Comparison of ENCODE assay signal across 9 cellular contexts in the genomic region with DNA sequence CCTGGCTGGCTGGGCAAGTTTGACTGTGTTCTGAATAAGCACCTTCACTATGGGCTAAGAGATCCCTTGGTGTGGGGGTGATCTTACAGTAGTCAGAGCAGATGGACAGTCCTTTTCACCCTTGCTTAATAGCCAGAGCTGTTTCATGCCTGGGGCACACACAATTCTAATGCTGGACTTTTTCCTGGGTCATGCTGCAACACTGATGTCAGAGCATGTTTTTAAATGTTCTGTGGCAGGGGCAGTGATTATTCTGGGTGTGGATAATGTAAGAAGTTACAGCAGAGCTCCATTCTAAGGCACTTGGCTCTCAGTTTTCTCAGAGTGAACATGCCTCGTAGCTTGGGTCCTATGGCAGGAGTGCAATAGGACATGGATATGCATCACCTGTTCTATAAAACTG. TPM values are rescaled to one million over a fixed set of nuclear protein-coding genes. Genes with fewer than 3 reads are reported as not detected.
A peak's percentile ranks its signal among the peaks of the same experiment; 100 is the strongest.
DNase-seq lines count a peak whose midpoint lies in the region; ATAC-seq and TF ChIP-seq lines count a peak whose summit lies in the region.
"Had no signal": no experiment of that assay in that cellular context is flagged by ENCODE, and none has a peak within 500 bp of the region (broad histone marks: within the 10 kb centered on the region; RNA-seq: fewer than 3 reads in every experiment).

No MANE protein-coding gene starts in this region.

- H4K91ac ChIP-seq in trophoblast cell (ENCODE audit: low read depth, low read length), result no peak overlapping the region

- TF ChIP-seq CTCF in DOHH2 (IDR thresholded peaks at IDR 0.05; ENCODE audit: low read depth, low read length, poor library complexity, severe bottlenecking) (no peak), PC-3 (conservative IDR thresholded peaks at IDR 0.05; ENCODE audit: low read depth, low read length) (no peak), endodermal cell (conservative IDR thresholded peaks at IDR 0.05) (no peak)

- H2BK120ac ChIP-seq in trophoblast cell (ENCODE audit: insufficient read depth, low read length, poor library complexity), result no peak overlapping the region

- peaks cover 81% of the 10 kb centered on the region for H3F3A ChIP-seq in DOHH2 (ENCODE audit: control insufficient read depth, insufficient read depth)
- peaks cover 37% of the 10 kb centered on the region for H3F3A ChIP-seq in PC-3 (ENCODE audit: low read length, unreplicated experiment)

- H3K23ac ChIP-seq in trophoblast cell (ENCODE audit: low read length), result no peak overlapping the region

- H3K4me3 ChIP-seq in DOHH2 (ENCODE audit: low read length) (peak overlapping the region; percentile 91; the same call in 1 of the 2 replicates), PC-3 (ENCODE audit: low read length) (peak overlapping the region; percentile 97), endodermal cell (ENCODE audit: low read length) (peak overlapping the region; percentile 99), trophoblast cell (ENCODE audit: low read depth, low read length) (no peak overlapping the region)

- peaks cover 49% of the 10 kb centered on the region for H3K79me2 ChIP-seq in DOHH2 (ENCODE audit: control insufficient read depth, low read length)
- peaks cover 55% of the 10 kb centered on the region for H3K79me2 ChIP-seq in PC-3 (ENCODE audit: low read length)
- peaks cover 14% of the 10 kb centered on the region for H3K79me2 ChIP-seq in trophoblast cell (ENCODE audit: control insufficient read depth, insufficient read depth, low read length, poor library complexity)

- intact Hi-C loops in PC-3 (cut with micrococcal nuclease), result loop anchor here (5.0 kb wide), 1 partner anchor 112 kb away; the partner anchor contains the start of genes TP53 and WRAP53

- peaks cover 2% of the 10 kb centered on the region for H3K9me3 Mint-ChIP-seq in endodermal cell

- H4K20me1 ChIP-seq in DOHH2 (ENCODE audit: control insufficient read depth, insufficient read depth, low read depth, low read length) (peaks cover 31% of the 10 kb centered on the region), PC-3 (ENCODE audit: low read length) (peaks cover 51% of the 10 kb centered on the region)

- H3K4me2 ChIP-seq in DOHH2 (ENCODE audit: low read length), result peak overlapping the region; percentile 98
- H3K4me2 ChIP-seq in PC-3 (ENCODE audit: low read length), result peak overlapping the region; percentile 92
- H3K4me2 ChIP-seq in trophoblast cell (ENCODE audit: low read length), result peak overlapping the region; percentile 14

- no peak for ATAC-seq in PC-3

- peak overlapping the region; percentile 34 for H3K27ac ChIP-seq in DOHH2 (ENCODE audit: low read depth, low read length)
- H3K27ac ChIP-seq in PC-3 (ENCODE audit: low read length), result no peak overlapping the region
- H3K27ac ChIP-seq in endodermal cell (ENCODE audit: low read depth, low read length), result peak overlapping the region; percentile 9
- H3K27ac ChIP-seq in trophoblast cell (ENCODE audit: low read depth, low read length), result no peak overlapping the region

- H3K4me1 ChIP-seq in DOHH2 (ENCODE audit: control insufficient read depth, low read length) (peaks cover 76% of the 10 kb centered on the region), PC-3 (ENCODE audit: insufficient read depth, low read length) (peaks cover 56% of the 10 kb centered on the region), endodermal cell (ENCODE audit: control insufficient read depth, insufficient read depth, low read length) (peaks cover 4% of the 10 kb centered on the region), trophoblast cell (ENCODE audit: control insufficient read depth in 1 of 2, insufficient read depth in 2 of 2, low read length in 2 of 2) (peaks cover 2 to 15% of the 10 kb centered on the region in 2 experiments)

- H4K12ac ChIP-seq in trophoblast cell (ENCODE audit: low read depth, low read length), result no peak overlapping the region

- BruUV-seq in PC-3 (replicated peaks; lab: Mats Ljungman, UMichigan), result no TSS peak

- no peak overlapping the region for H2BK12ac ChIP-seq in trophoblast cell (ENCODE audit: low read length)

- H3K79me1 ChIP-seq in trophoblast cell (ENCODE audit: low read length), result peaks cover 12% of the 10 kb centered on the region

- POLR2A ChIA-PET in PC-3 (lab: Charles Lee; ENCODE audit: unreplicated experiment), result no interaction called here

- H3K36me3 ChIP-seq in DOHH2 (ENCODE audit: control insufficient read depth, low read length) (peaks cover 92% of the 10 kb centered on the region), PC-3 (ENCODE audit: low read depth, low read length) (peaks cover 53% of the 10 kb centered on the region), endodermal cell (ENCODE audit: control insufficient read depth, insufficient read depth, low read length) (peaks cover 66% of the 10 kb centered on the region), trophoblast cell (ENCODE audit: control insufficient read depth in 1 of 2, insufficient read depth in 2 of 2, low read length in 2 of 2) (peaks cover 45 to 65% of the 10 kb centered on the region in 2 experiments)

- no peak overlapping the region for H2AFZ ChIP-seq in PC-3 (ENCODE audit: low read length)
- H2AFZ ChIP-seq in trophoblast cell (ENCODE audit: insufficient read depth, low read length, poor library complexity), result no peak overlapping the region

- no peak overlapping the region for H4K8ac ChIP-seq in trophoblast cell (ENCODE audit: low read depth, low read length)

- H3K9me2 ChIP-seq in DOHH2 (replicated peaks; ENCODE audit: control insufficient read depth, low read length) (no peaks in the 10 kb centered on the region), PC-3 (replicated peaks; ENCODE audit: low read length) (no peaks in the 10 kb centered on the region)

- H2BK5ac ChIP-seq in trophoblast cell (ENCODE audit: low read depth, low read length, poor library complexity), result no peak overlapping the region

- H3K4me1 Mint-ChIP-seq in endodermal cell, result peaks cover 32% of the 10 kb centered on the region

- peak overlapping the region; percentile 97 for H3K4me3 Mint-ChIP-seq in endodermal cell

- CTCF ChIA-PET in PC-3 (lab: Charles Lee), result no interaction called here

- H3K27me3 Mint-ChIP-seq in endodermal cell (ENCODE audit: insufficient read depth), result no peaks in the 10 kb centered on the region

- no peak overlapping the region for H2AK5ac ChIP-seq in trophoblast cell (ENCODE audit: low read length)

- DNase-seq in PC-3 (no peak), endodermal cell (no peak), trophoblast cell (no peak), SHP77 (lab: John Stamatoyannopoulos, UW) (no peak), NCI-H1105 treated with DMSO at 0.1 percent for 48 hours (lab: John Stamatoyannopoulos, UW) (no peak), mesenteric fat pad (ENCODE audit: low spot score) (no peak), hepatic stellate cell (ENCODE audit: low spot score) (no peak)
- DNase-seq: NCI-H2081 had no signal

- 87% methylated on average over 1 of the region's 1 CpG; no CpG with 5 or more reads in 1 of the 2 experiments for WGBS in endodermal cell (ENCODE audit: insufficient coverage in 1 of 2, insufficient read length in 1 of 2), 2 experiments
- no CpG with 5 or more reads among the region's 1 CpG for WGBS in trophoblast cell (ENCODE audit: extremely low coverage, insufficient coverage, insufficient read length)

- peaks cover 68% of the 10 kb centered on the region for H3K36me3 Mint-ChIP-seq in endodermal cell (ENCODE audit: low read depth)

- H3K27ac Mint-ChIP-seq in endodermal cell, result peak overlapping the region; percentile 82

- no peak overlapping the region for H3K4ac ChIP-seq in trophoblast cell (ENCODE audit: low read depth, low read length)

- H3K9me3 ChIP-seq in DOHH2 (ENCODE audit: control insufficient read depth, insufficient read depth, low read length) (no peaks in the 10 kb centered on the region), PC-3 (ENCODE audit: low read length) (no peaks in the 10 kb centered on the region), endodermal cell (ENCODE audit: control insufficient read depth, low read length) (no peaks in the 10 kb centered on the region), trophoblast cell (ENCODE audit: insufficient read depth, low read depth, low read length) (peaks cover 2% of the 10 kb centered on the region)

- H3K14ac ChIP-seq in trophoblast cell (ENCODE audit: low read length), result no peak overlapping the region

- H3K27me3 ChIP-seq in DOHH2 (ENCODE audit: control insufficient read depth, low read length) (no peaks in the 10 kb centered on the region), PC-3 (ENCODE audit: low read length) (no peaks in the 10 kb centered on the region), endodermal cell (ENCODE audit: control insufficient read depth, insufficient read depth, low read length, poor library complexity, severe bottlenecking) (no peaks in the 10 kb centered on the region), trophoblast cell (ENCODE audit: insufficient read depth, low read length) (no peaks in the 10 kb centered on the region)

- no peak overlapping the region for H3K9ac ChIP-seq in PC-3 (ENCODE audit: low read length)
- H3K9ac ChIP-seq in endodermal cell (ENCODE audit: extremely low read depth, low read length, poor library complexity, severe bottlenecking), result peak overlapping the region; percentile 100
- H3K9ac ChIP-seq in trophoblast cell (ENCODE audit: low read length), result no peak overlapping the region

- no peak overlapping the region for H3K18ac ChIP-seq in trophoblast cell (ENCODE audit: low read length)

RNA-seq across cellular contexts. Expression of gene CD68, which starts 4.0 kb away (rescaled TPM):
- 30.2 and 32.4 TPM in 2 replicates for total RNA-seq in PC-3 (2014; rRNA removed)
- total RNA-seq in endodermal cell, result under 1 TPM in 1 of 2 donors, not detected in 1; 0.44 TPM
- polyA plus RNA-seq in endodermal cell (2013, experiment 1 of 2), result not detected
- polyA plus RNA-seq in endodermal cell (2013, experiment 2 of 2), result 0.25 TPM
- 1.4 and 1.5 TPM in 2 replicates for polyA plus RNA-seq in trophoblast cell (2013)
- 286 TPM for total RNA-seq in mesenteric fat pad

RNA-seq across cellular contexts. Expression of gene MPDU1, which starts 8.2 kb away (rescaled TPM):
- total RNA-seq in PC-3 (2014; rRNA removed), result 71.0 and 94.1 TPM in 2 replicates
- total RNA-seq in endodermal cell, result 10 to 100 TPM; 47.4 to 56.6 TPM
- 57.7 TPM for polyA plus RNA-seq in endodermal cell (2013, experiment 1 of 2)
- polyA plus RNA-seq in endodermal cell (2013, experiment 2 of 2), result 50.7 TPM
- polyA plus RNA-seq in trophoblast cell (2013), result 91.5 and 95.4 TPM in 2 replicates
- 55.2 TPM for total RNA-seq in mesenteric fat pad

RNA-seq across cellular contexts. Expression of gene SENP3, which starts 13.8 kb away (rescaled TPM):
- 82.8 and 88.7 TPM in 2 replicates for total RNA-seq in PC-3 (2014; rRNA removed)
- total RNA-seq in endodermal cell, result 10 to 100 TPM; 71.5 to 82.3 TPM
- polyA plus RNA-seq in endodermal cell (2013, experiment 1 of 2), result 81.6 TPM
- polyA plus RNA-seq in endodermal cell (2013, experiment 2 of 2), result 69.2 TPM
- polyA plus RNA-seq in trophoblast cell (2013), result 35.5 and 36.6 TPM in 2 replicates
- total RNA-seq in mesenteric fat pad, result 48.7 TPM

RNA-seq across cellular contexts. Expression of gene SOX15, which starts 14.4 kb away (rescaled TPM):
- total RNA-seq in PC-3 (2014; rRNA removed), result 6.3 and 7.0 TPM in 2 replicates
- total RNA-seq in endodermal cell, result 1 to 10 TPM; 6.4 to 7.3 TPM
- polyA plus RNA-seq in endodermal cell (2013, experiment 1 of 2), result 1.1 TPM
- 1.0 TPM for polyA plus RNA-seq in endodermal cell (2013, experiment 2 of 2)
- polyA plus RNA-seq in trophoblast cell (2013), result 11.2 and 11.6 TPM in 2 replicates
- total RNA-seq in mesenteric fat pad, result not detected

RNA-seq across cellular contexts. Expression of gene TNFSF13, which starts 16.9 kb away (rescaled TPM):
- 3.6 and 5.2 TPM in 2 replicates for total RNA-seq in PC-3 (2014; rRNA removed)
- 1 to 10 TPM; 1.7 to 3.0 TPM for total RNA-seq in endodermal cell
- 0.46 TPM for polyA plus RNA-seq in endodermal cell (2013, experiment 1 of 2)
- 1.4 TPM for polyA plus RNA-seq in endodermal cell (2013, experiment 2 of 2)
- polyA plus RNA-seq in trophoblast cell (2013), result 0.49 and 0.62 TPM in 2 replicates
- total RNA-seq in mesenteric fat pad, result 26.3 TPM

Comparison
In these comparisons a context has a peak if more than half of its experiments do, and no peak if none do; other contexts are left out.
1. H3K27ac ChIP-seq: peak in DOHH2 (single experiment) and endodermal cell (single experiment); none in PC-3 (single experiment) and trophoblast cell (single experiment).
2. H3K4me2 ChIP-seq: peak in every context shown above with its lines; median percentile 98 in DOHH2; 92 in PC-3; 14 in trophoblast cell.
3. RNA of gene CD68, which starts 4.0 kb away (total RNA-seq): 286 TPM in mesenteric fat pad (single experiment) and 30.2 to 32.4 TPM in PC-3; 0.44 TPM in endodermal cell; every median in the first group is over 10 times any median in the second.